In genomic region chr17:81929253-81930141, GRCh38 we compare ENCODE assay signal across 15 cellular contexts. TPM values are rescaled to one million over a fixed set of nuclear protein-coding genes. Genes with fewer than 3 reads are reported as not detected.
DNase-seq lines count a peak whose midpoint lies in the region; ATAC-seq and TF ChIP-seq lines count a peak whose summit lies in the region.
"Had no signal": no experiment of that assay in that cellular context is flagged by ENCODE, and none has a peak within 500 bp of the region (broad histone marks: within the 10 kb centered on the region; RNA-seq: fewer than 3 reads in every experiment).

No MANE protein-coding gene starts in this region.

- no peak overlapping the region for H3K18ac ChIP-seq in trophoblast cell (ENCODE audit: low read length)

- no peak overlapping the region for H3K27ac ChIP-seq in trophoblast cell (ENCODE audit: low read depth, low read length)

- H3K9me3 ChIP-seq in trophoblast cell (ENCODE audit: insufficient read depth, low read depth, low read length): no peaks in the 10 kb centered on the region
- H3K9me3 ChIP-seq: body of pancreas had no signal

- H3K14ac ChIP-seq in trophoblast cell (ENCODE audit: low read length): no peak overlapping the region

- no peak overlapping the region for H3K4ac ChIP-seq in trophoblast cell (ENCODE audit: low read depth, low read length)

- no peak overlapping the region for H3K23ac ChIP-seq in trophoblast cell (ENCODE audit: low read length)

- H3K4me2 ChIP-seq in trophoblast cell (ENCODE audit: low read length): no peak overlapping the region

- ATAC-seq in HG03565 (IDR thresholded peaks at IDR 0.05; ENCODE audit: unreplicated experiment) (no peak), HG03521 (IDR thresholded peaks at IDR 0.05; ENCODE audit: unreplicated experiment) (no peak)
- ATAC-seq: body of pancreas had no signal

- H4K12ac ChIP-seq in trophoblast cell (ENCODE audit: low read depth, low read length): no peak overlapping the region

- H3K9ac ChIP-seq in trophoblast cell (ENCODE audit: low read length): no peak overlapping the region

- H4K91ac ChIP-seq in trophoblast cell (ENCODE audit: low read depth, low read length): no peak overlapping the region

- no peak overlapping the region for H3K4me3 ChIP-seq in trophoblast cell (ENCODE audit: low read depth, low read length)
- H3K4me3 ChIP-seq: body of pancreas had no signal

- peaks cover 22 to 26% of the 10 kb centered on the region in 2 experiments for H3K4me1 ChIP-seq in trophoblast cell (ENCODE audit: control insufficient read depth in 1 of 2, insufficient read depth in 2 of 2, low read length in 2 of 2)

- no peak for TF ChIP-seq CTCF in chondrocyte (IDR thresholded peaks at IDR 0.05)

- peaks cover 23% of the 10 kb centered on the region for H3K4me1 Mint-ChIP-seq in activated CD4-positive, alpha-beta T cell treated with anti-CD3 and anti-CD28 coated beads, Interleukin-2, amount 10 ng/mL, durations not matched to agents 7 days and 5 days
- peaks cover 25% of the 10 kb centered on the region for H3K4me1 Mint-ChIP-seq in chondrocyte (ENCODE audit: low read depth)

- peaks cover 0 to 4% of the 10 kb centered on the region in 2 experiments for H3K36me3 ChIP-seq in trophoblast cell (ENCODE audit: control insufficient read depth in 1 of 2, insufficient read depth in 2 of 2, low read length in 2 of 2)

- H4K8ac ChIP-seq in trophoblast cell (ENCODE audit: low read depth, low read length): no peak overlapping the region

- H2BK5ac ChIP-seq in trophoblast cell (ENCODE audit: low read depth, low read length, poor library complexity): no peak overlapping the region

- no peak for DNase-seq in activated CD4-positive, alpha-beta T cell treated with anti-CD3 and anti-CD28 coated beads, Interleukin-2, amount 10 ng/mL, durations not matched to agents 7 days and 5 days
- no peak for DNase-seq in activated CD4-positive, alpha-beta T cell treated with anti-CD3 and anti-CD28 coated beads for 1 hour
- DNase-seq in NCI-H226 (peak; percentile 0), chondrocyte (ENCODE audit: low spot score) (no peak), trophoblast cell (peak; percentile 58 to 68)
- no peak for DNase-seq in stimulated activated CD4-positive, alpha-beta T cell treated with anti-CD3 and anti-CD28 coated beads, Interleukin-15, amount 100 ng/mL, for 24 hours
- DNase-seq: activated CD4-positive, alpha-beta T cell treated with anti-CD3 and anti-CD28 coated beads, Interleukin-2, amount 50 U/mL, for 48 hours; NCI-H2029 treated with DMSO at 0.1 percent for 48 hours; stimulated activated CD4-positive, alpha-beta T cell treated with anti-CD3 and anti-CD28 coated beads, Interleukin-12 subunit alpha, Interleukin-12 subunit beta, amount 100 ng/mL, for 4 hours; stimulated activated CD8-positive, alpha-beta memory T cell treated with anti-CD3 and anti-CD28 coated beads, Interleukin-4, amount 100 ng/mL, for 48 hours had no signal

- H3K79me2 ChIP-seq in trophoblast cell (ENCODE audit: control insufficient read depth, insufficient read depth, low read length, poor library complexity): peaks cover 24% of the 10 kb centered on the region

- WGBS in trophoblast cell (ENCODE audit: extremely low coverage, insufficient coverage, insufficient read length): no CpG with 5 or more reads among the region's 31 CpGs

- H2BK120ac ChIP-seq in trophoblast cell (ENCODE audit: insufficient read depth, low read length, poor library complexity): no peak overlapping the region

- peaks cover 7% of the 10 kb centered on the region for H3K27me3 Mint-ChIP-seq in activated CD4-positive, alpha-beta T cell treated with anti-CD3 and anti-CD28 coated beads, Interleukin-2, amount 10 ng/mL, durations not matched to agents 7 days and 5 days
- H3K27me3 Mint-ChIP-seq in chondrocyte (ENCODE audit: low read depth): no peaks in the 10 kb centered on the region

- no peak overlapping the region for H2AK5ac ChIP-seq in trophoblast cell (ENCODE audit: low read length)

- peak overlapping the region; percentile 44 for H3K4me3 Mint-ChIP-seq in activated CD4-positive, alpha-beta T cell treated with anti-CD3 and anti-CD28 coated beads, Interleukin-2, amount 10 ng/mL, durations not matched to agents 7 days and 5 days
- H3K4me3 Mint-ChIP-seq in chondrocyte (ENCODE audit: unreplicated experiment): peak overlapping the region; percentile 53

- CTCF ChIA-PET in activated CD4-positive, alpha-beta T cell treated with anti-CD3 and anti-CD28 coated beads, Interleukin-2, amount 10 ng/mL, durations not matched to agents 7 days and 5 days (lab: Charles Lee): interaction anchor here (0.6 to 1.8 kb wide), 4 partner anchors 11 to 96 kb away, joined by 4 read pairs; partner anchors contain the start of gene MCRIP1

- no peaks in the 10 kb centered on the region for H3K27me3 ChIP-seq in trophoblast cell (ENCODE audit: insufficient read depth, low read length)
- H3K27me3 ChIP-seq: body of pancreas had no signal

- POLR2A ChIA-PET in activated CD4-positive, alpha-beta T cell treated with anti-CD3 and anti-CD28 coated beads, Interleukin-2, amount 10 ng/mL, durations not matched to agents 7 days and 5 days (lab: Charles Lee): no interaction called here

- no peak overlapping the region for H2BK12ac ChIP-seq in trophoblast cell (ENCODE audit: low read length)

- no peak overlapping the region for H2AFZ ChIP-seq in trophoblast cell (ENCODE audit: insufficient read depth, low read length, poor library complexity)

- H3K27ac Mint-ChIP-seq in activated CD4-positive, alpha-beta T cell treated with anti-CD3 and anti-CD28 coated beads, Interleukin-2, amount 10 ng/mL, durations not matched to agents 7 days and 5 days: no peak overlapping the region
- H3K27ac Mint-ChIP-seq in chondrocyte (ENCODE audit: unreplicated experiment): peak overlapping the region; percentile 22

- H3K79me1 ChIP-seq in trophoblast cell (ENCODE audit: low read length): peaks cover 18% of the 10 kb centered on the region

- no peaks in the 10 kb centered on the region for H3K9me3 Mint-ChIP-seq in activated CD4-positive, alpha-beta T cell treated with anti-CD3 and anti-CD28 coated beads, Interleukin-2, amount 10 ng/mL, durations not matched to agents 7 days and 5 days
- no peaks in the 10 kb centered on the region for H3K9me3 Mint-ChIP-seq in chondrocyte (ENCODE audit: low read depth)

- no peaks in the 10 kb centered on the region for H3K36me3 Mint-ChIP-seq in activated CD4-positive, alpha-beta T cell treated with anti-CD3 and anti-CD28 coated beads, Interleukin-2, amount 10 ng/mL, durations not matched to agents 7 days and 5 days (ENCODE audit: low read depth)
- peaks cover 8% of the 10 kb centered on the region for H3K36me3 Mint-ChIP-seq in chondrocyte (ENCODE audit: low read depth)

RNA-seq across cellular contexts. Expression of gene MAFG, which starts 2.0 kb away (rescaled TPM):
- 10 to 100 TPM; 15.8 to 20.2 TPM for total RNA-seq in activated CD4-positive, alpha-beta T cell treated with anti-CD3 and anti-CD28 coated beads, Interleukin-2, amount 10 ng/mL, durations not matched to agents 7 days and 5 days
- 28.3 to 38.1 TPM (median 37.8 TPM) in 3 replicates for total RNA-seq in chondrocyte
- 32.1 and 36.5 TPM in 2 replicates for polyA plus RNA-seq in trophoblast cell (2013)

RNA-seq across cellular contexts. Expression of gene PYCR1, which starts 7.6 kb away (rescaled TPM):
- total RNA-seq in activated CD4-positive, alpha-beta T cell treated with anti-CD3 and anti-CD28 coated beads, Interleukin-2, amount 10 ng/mL, durations not matched to agents 7 days and 5 days: 10 to 100 TPM; 22.8 to 26.9 TPM
- total RNA-seq in chondrocyte: 154 to 235 TPM (median 224 TPM) in 3 replicates
- polyA plus RNA-seq in trophoblast cell (2013): 37.2 and 37.6 TPM in 2 replicates

RNA-seq across cellular contexts. Expression of gene SIRT7, which starts 11.5 kb away (rescaled TPM):
- 10 to 100 TPM; 55.6 to 71.2 TPM for total RNA-seq in activated CD4-positive, alpha-beta T cell treated with anti-CD3 and anti-CD28 coated beads, Interleukin-2, amount 10 ng/mL, durations not matched to agents 7 days and 5 days
- total RNA-seq in chondrocyte: 14.5 to 16.0 TPM (median 15.8 TPM) in 3 replicates
- polyA plus RNA-seq in trophoblast cell (2013): 33.1 and 36.5 TPM in 2 replicates

RNA-seq across cellular contexts. Expression of gene MYADML2, which starts 17.5 kb away (rescaled TPM):
- not detected for total RNA-seq in activated CD4-positive, alpha-beta T cell treated with anti-CD3 and anti-CD28 coated beads, Interleukin-2, amount 10 ng/mL, durations not matched to agents 7 days and 5 days
- total RNA-seq in chondrocyte: not detected in 3 replicates
- 0.01 TPM in 1 of 2 replicates, not detected in the other for polyA plus RNA-seq in trophoblast cell (2013)
- total RNA-seq: body of pancreas, G401 had no signal
- polyA plus RNA-seq: AG04450 had no signal

RNA-seq across cellular contexts. Expression of gene PCYT2, which starts 18.3 kb away (rescaled TPM):
- 10 to 100 TPM; 37.6 to 39.0 TPM for total RNA-seq in activated CD4-positive, alpha-beta T cell treated with anti-CD3 and anti-CD28 coated beads, Interleukin-2, amount 10 ng/mL, durations not matched to agents 7 days and 5 days
- 28.5 to 32.5 TPM (median 28.8 TPM) in 3 replicates for total RNA-seq in chondrocyte
- polyA plus RNA-seq in trophoblast cell (2013): 27.8 and 28.9 TPM in 2 replicates

Comparison
In these comparisons a context has a peak if more than half of its experiments do, and no peak if none do; other contexts are left out.
1. DNase-seq: peak in NCI-H226 (single experiment) and trophoblast cell (2 of 2); none in activated CD4-positive, alpha-beta T cell treated with anti-CD3 and anti-CD28 coated beads, Interleukin-2, amount 10 ng/mL, durations not matched to agents 7 days and 5 days (single experiment), activated CD4-positive, alpha-beta T cell treated with anti-CD3 and anti-CD28 coated beads for 1 hour (single experiment), chondrocyte (single experiment) and stimulated activated CD4-positive, alpha-beta T cell treated with anti-CD3 and anti-CD28 coated beads, Interleukin-15, amount 100 ng/mL, for 24 hours (single experiment).